Comparison of ENCODE assay signal across 35 cellular contexts in genomic region chr5:951940-952596, GRCh38.
"Had no signal": no experiment of that assay in that cellular context is flagged by ENCODE, and none has a peak within 500 bp of the region (broad histone marks: within the 10 kb centered on the region; RNA-seq: fewer than 3 reads in every experiment).

No MANE protein-coding gene starts in this region.

- H3K36me3 Mint-ChIP-seq: naive B cell; natural killer cell treated with Interleukin-12 subunit alpha and Interleukin-12 subunit beta and Interleukin-15 and Interleukin-18, amount 100 ng/mL, for 72 hours had no signal

- H3K36me3 ChIP-seq: esophagus squamous epithelium, heart right ventricle, left ventricle myocardium inferior, lower lobe of right lung, ovary, right lobe of liver, suprapubic skin, transverse colon, upper lobe of right lung, uterus had no signal

- DNase-seq: dermis blood vessel endothelial cell; effector memory CD8-positive, alpha-beta T cell; erythroblast; esophagus squamous epithelium; foreskin melanocyte; glutamatergic neuron; heart right ventricle; hippocampal formation; immature natural killer cell; islet precursor cell; kidney glomerular epithelial cell; left colon; left ventricle myocardium inferior; lower lobe of right lung; naive B cell; ovary; posterior cingulate gyrus; retina; right lobe of liver; small intestine; stimulated activated CD4-positive, alpha-beta T cell treated with anti-CD3 and anti-CD28 coated beads, Interleukin-12 subunit alpha, Interleukin-12 subunit beta, amount 100 ng/mL, for 4 hours; stimulated activated CD4-positive, alpha-beta T cell treated with anti-CD3 and anti-CD28 coated beads, Interleukin-1b, Interleukin-23, amount 100 ng/mL, for 48 hours; stimulated activated CD4-positive, alpha-beta T cell treated with anti-CD3 and anti-CD28 coated beads, Interleukin-4, amount 100 ng/mL, for 1 hour; stimulated activated CD8-positive, alpha-beta memory T cell treated with anti-CD3 and anti-CD28 coated beads, Interleukin-4, amount 100 ng/mL, for 48 hours; stimulated activated naive CD4-positive, alpha-beta T cell; stimulated activated naive CD8-positive, alpha-beta T cell treated with anti-CD3 and anti-CD28 coated beads, Interleukin-15, amount 100 ng/mL, for 72 hours; transverse colon; upper lobe of right lung; uterus had no signal

- H3K4me3 Mint-ChIP-seq: effector memory CD8-positive, alpha-beta T cell; immature natural killer cell; mesothelial cell of epicardium; natural killer cell treated with Interleukin-12 subunit alpha and Interleukin-12 subunit beta and Interleukin-15 and Interleukin-18, amount 100 ng/mL, for 72 hours; neural crest cell; stimulated activated naive CD8-positive, alpha-beta T cell treated with anti-CD3 and anti-CD28 coated beads, Interleukin-15, amount 100 ng/mL, for 72 hours had no signal

- H3K4me1 Mint-ChIP-seq: naive B cell had no signal

- H3K27me3 ChIP-seq: ovary, right lobe of liver had no signal

- H3K4me3 ChIP-seq: coronary artery, esophagus squamous epithelium, heart right ventricle, left ventricle myocardium inferior, lower lobe of right lung, mucosa of descending colon, ovary, right lobe of liver, suprapubic skin, transverse colon, upper lobe of right lung, uterus had no signal

- H3K27ac Mint-ChIP-seq: effector memory CD8-positive, alpha-beta T cell; immature natural killer cell; mesothelial cell of epicardium; natural killer cell treated with Interleukin-12 subunit alpha and Interleukin-12 subunit beta and Interleukin-15 and Interleukin-18, amount 100 ng/mL, for 72 hours had no signal

- H3K9me3 ChIP-seq: lower lobe of right lung, mucosa of descending colon, ovary, right lobe of liver, suprapubic skin, transverse colon, upper lobe of right lung, uterus had no signal

- H3K9me3 Mint-ChIP-seq: effector memory CD8-positive, alpha-beta T cell; immature natural killer cell; natural killer cell treated with Interleukin-12 subunit alpha and Interleukin-12 subunit beta and Interleukin-15 and Interleukin-18, amount 100 ng/mL, for 72 hours; stimulated activated naive CD8-positive, alpha-beta T cell treated with anti-CD3 and anti-CD28 coated beads, Interleukin-15, amount 100 ng/mL, for 72 hours had no signal

- H3K27ac ChIP-seq: coronary artery, esophagus squamous epithelium, heart right ventricle, left ventricle myocardium inferior, lower lobe of right lung, ovary, right lobe of liver, suprapubic skin, transverse colon, upper lobe of right lung, uterus had no signal

- ATAC-seq: effector memory CD8-positive, alpha-beta T cell; heart right ventricle; left colon; lower lobe of right lung; mucosa of descending colon; natural killer cell treated with Interleukin-12 subunit alpha and Interleukin-12 subunit beta and Interleukin-15 and Interleukin-18, amount 100 ng/mL, for 72 hours; right lobe of liver; stimulated activated naive CD8-positive, alpha-beta T cell treated with anti-CD3 and anti-CD28 coated beads, Interleukin-15, amount 100 ng/mL, for 72 hours; upper lobe of right lung had no signal
